24 cellular contexts compared by ENCODE assay signal in the genomic region with DNA sequence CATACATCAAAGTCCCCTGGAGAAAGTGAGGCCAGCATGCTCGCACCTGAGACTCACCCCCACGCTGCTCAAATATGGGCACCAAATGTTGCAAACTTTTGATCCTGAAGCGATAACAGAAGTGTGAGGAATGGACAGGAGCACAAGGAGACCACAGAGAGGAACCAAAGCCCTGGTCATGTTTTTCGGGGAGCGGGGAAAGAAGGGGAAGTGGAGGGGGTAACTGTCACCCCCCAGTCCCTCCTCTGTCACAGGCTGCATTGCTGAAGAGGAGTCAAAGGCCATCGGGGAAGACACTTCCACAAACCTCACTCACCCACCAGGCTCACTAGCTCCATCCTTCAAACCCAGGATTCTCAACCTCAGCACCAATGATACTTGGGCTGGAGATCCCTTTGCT.
"Had no signal": no experiment of that assay in that cellular context is flagged by ENCODE, and none has a peak within 500 bp of the region (broad histone marks: within the 10 kb centered on the region; RNA-seq: fewer than 3 reads in every experiment).

No MANE protein-coding gene starts in this region.

- H3K9me3 ChIP-seq: esophagus muscularis mucosa, neutrophil, pancreas, tibial artery had no signal

- H3K4me3 Mint-ChIP-seq: activated CD4-positive, alpha-beta T cell treated with anti-CD3 and anti-CD28 coated beads, Interleukin-2, amount 10 ng/mL, durations not matched to agents 24 days and 14 days; activated CD8-positive, alpha-beta T cell treated with anti-CD3 and anti-CD28 coated beads for 36 hours; central memory CD8-positive, alpha-beta T cell; effector memory CD8-positive, alpha-beta T cell; nephron; stimulated activated naive CD8-positive, alpha-beta T cell treated with anti-CD3 and anti-CD28 coated beads, Interleukin-15, Interleukin-2, amounts not matched to agents 100 ng/mL and 50 ng/mL, for 24 hours; T-helper 1 cell treated with Interleukin-12 subunit alpha and Interleukin-12 subunit beta and Interleukin-4 antibody, amounts not matched to agents 30 μg/mL and 1 μg/mL, for 36 hours had no signal

- H3K36me3 Mint-ChIP-seq: activated naive CD4-positive, alpha-beta T cell treated with anti-CD3 and anti-CD28 coated beads, Interleukin-2, amount 50 U/mL, for 72 hours had no signal

- H3K27ac Mint-ChIP-seq: activated CD4-positive, alpha-beta T cell treated with anti-CD3 and anti-CD28 coated beads, Interleukin-2, amount 10 ng/mL, durations not matched to agents 24 days and 14 days; activated CD8-positive, alpha-beta T cell treated with anti-CD3 and anti-CD28 coated beads for 36 hours; activated naive CD4-positive, alpha-beta T cell treated with anti-CD3 and anti-CD28 coated beads, Interleukin-2, amount 50 U/mL, for 72 hours; effector memory CD8-positive, alpha-beta T cell; nephron; stimulated activated naive CD8-positive, alpha-beta T cell treated with anti-CD3 and anti-CD28 coated beads, Interleukin-15, Interleukin-2, amounts not matched to agents 100 ng/mL and 50 ng/mL, for 24 hours; T-helper 1 cell treated with Interleukin-12 subunit alpha and Interleukin-12 subunit beta and Interleukin-4 antibody, amounts not matched to agents 30 μg/mL and 1 μg/mL, for 36 hours had no signal

- H3K27ac ChIP-seq: brain microvascular endothelial cell, dorsolateral prefrontal cortex, esophagus muscularis mucosa, hepatocyte, neutrophil, pancreas, tibial artery had no signal

- DNase-seq: activated CD4-positive, alpha-beta T cell treated with anti-CD3 and anti-CD28 coated beads, Interleukin-2, amount 10 ng/mL, durations not matched to agents 24 days and 14 days; activated CD4-positive, CD25-positive, alpha-beta regulatory T cell; activated CD8-positive, alpha-beta T cell treated with anti-CD3 and anti-CD28 coated beads for 36 hours; activated gamma-delta T cell treated with Interleukin-2 at 50 U/mL for 16 hours; activated T-cell treated with anti-CD3 and anti-CD28 coated beads, Interleukin-2, amount 50 U/mL, for 1 hour; brain microvascular endothelial cell; dorsolateral prefrontal cortex; effector memory CD8-positive, alpha-beta T cell; glutamatergic neuron; pancreas; right cardiac atrium; stimulated activated CD4-positive, alpha-beta T cell treated with anti-CD3 and anti-CD28 coated beads, Interleukin-12 subunit alpha, Interleukin-12 subunit beta, amount 100 ng/mL, for 4 hours; stimulated activated CD4-positive, alpha-beta T cell treated with anti-CD3 and anti-CD28 coated beads, Interleukin-4, amount 100 ng/mL, for 4 hours; substantia nigra; T1000 had no signal

- H3K9me3 Mint-ChIP-seq: activated CD4-positive, alpha-beta T cell treated with anti-CD3 and anti-CD28 coated beads, Interleukin-2, amount 10 ng/mL, durations not matched to agents 24 days and 14 days; activated CD8-positive, alpha-beta T cell treated with anti-CD3 and anti-CD28 coated beads for 36 hours; activated naive CD4-positive, alpha-beta T cell treated with anti-CD3 and anti-CD28 coated beads, Interleukin-2, amount 50 U/mL, for 72 hours; central memory CD8-positive, alpha-beta T cell; effector memory CD8-positive, alpha-beta T cell; stimulated activated naive CD8-positive, alpha-beta T cell treated with anti-CD3 and anti-CD28 coated beads, Interleukin-15, Interleukin-2, amounts not matched to agents 100 ng/mL and 50 ng/mL, for 24 hours; T-helper 1 cell treated with Interleukin-12 subunit alpha and Interleukin-12 subunit beta and Interleukin-4 antibody, amounts not matched to agents 30 μg/mL and 1 μg/mL, for 36 hours had no signal

- H3K27me3 ChIP-seq: brain microvascular endothelial cell, hepatocyte, pancreas had no signal

- H3K36me3 ChIP-seq: brain microvascular endothelial cell, esophagus muscularis mucosa, neutrophil, pancreas, tibial artery had no signal

- H3K4me3 ChIP-seq: dorsolateral prefrontal cortex, esophagus muscularis mucosa, hepatocyte, pancreas, tibial artery had no signal

- H3K4me1 ChIP-seq: pancreas had no signal

- ATAC-seq: activated CD8-positive, alpha-beta T cell treated with anti-CD3 and anti-CD28 coated beads for 36 hours; activated naive CD4-positive, alpha-beta T cell treated with anti-CD3 and anti-CD28 coated beads, Interleukin-2, amount 50 U/mL, for 72 hours; effector memory CD8-positive, alpha-beta T cell; pancreas; right cardiac atrium had no signal
